Comparison of ENCODE assay signal across 8 cellular contexts in genomic region chr1:87329051-87329755, GRCh38. TPM values are rescaled to one million over a fixed set of nuclear protein-coding genes. Genes with fewer than 3 reads are reported as not detected.
DNase-seq lines count a peak whose midpoint lies in the region; ATAC-seq, FAIRE-seq and TF ChIP-seq lines count a peak whose summit lies in the region.

No MANE protein-coding gene starts in this region.

- no peaks in the 10 kb centered on the region for H3K27me3 ChIP-seq in RWPE2 (ENCODE audit: insufficient read depth, poor library complexity, severe bottlenecking)

- FAIRE-seq in HTR-8/SVneo (lab: Jason Lieb, UNC), result no peak

- H3K4me3 ChIP-seq in HFF-Myc (replicated peaks; ENCODE audit: low read depth, low read length) (peak overlapping the region; percentile 74), RWPE2 (ENCODE audit: severe bottlenecking) (peak overlapping the region; percentile 94)

- no peak for ATAC-seq in RWPE2 (ENCODE audit: low read depth)
- ATAC-seq in Right ventricle myocardium inferior, result peak; percentile 0
- no peak for ATAC-seq in GM19397 (IDR thresholded peaks at IDR 0.05; ENCODE audit: unreplicated experiment)

- H3K27ac ChIP-seq in RWPE2 (ENCODE audit: poor library complexity, severe bottlenecking), result peak overlapping the region; percentile 61

- no peaks in the 10 kb centered on the region for H3K9me3 ChIP-seq in RWPE2 (ENCODE audit: severe bottlenecking)

- peaks cover 21% of the 10 kb centered on the region for H3K36me3 ChIP-seq in RWPE2 (ENCODE audit: low read depth)

- TF ChIP-seq CTCF in HFF-Myc (IDR thresholded peaks at IDR 0.05; ENCODE audit: low read depth, low read length, missing control alignments) (no peak), RWPE2 (IDR thresholded peaks at IDR 0.05; ENCODE audit: poor library complexity, severe bottlenecking) (no peak)

- peaks cover 17% of the 10 kb centered on the region for H3K4me1 ChIP-seq in RWPE2 (ENCODE audit: insufficient read depth, poor library complexity, severe bottlenecking)

- intact Hi-C loops in Right ventricle myocardium inferior (cut with DNase I), result loop anchor here (5.0 to 10.0 kb wide), 4 partner anchors 197 to 934 kb away; partner anchors contain the start of gene ODF2L

- DNase-seq in C1 segment of cervical spinal cord (lab: John Stamatoyannopoulos, UW) (peak in 12 of 14 donors; percentile 29 to 72 (median 56)), HFF-Myc (ENCODE audit: extremely low read depth, low read depth) (no peak), RWPE2 (ENCODE audit: low spot score) (no peak), Right ventricle myocardium inferior (ENCODE audit: missing footprints) (peak; percentile 83), nucleus accumbens (lab: John Stamatoyannopoulos, UW) (peak in 40 of 56 donors; percentile 12 to 67 (median 49)), HTR-8/SVneo (ENCODE audit: insufficient read length, low spot score) (no peak)
- peak; percentile 12 for DNase-seq in activated naive CD8-positive, alpha-beta T cell treated with anti-CD3 and anti-CD28 coated beads, Interleukin-2, amount 50 U/mL, for 16 hours (ENCODE audit: low read depth, low spot score)

RNA-seq across cellular contexts. Expression of gene LMO4, which starts 0.5 kb away (rescaled TPM):
- 44.3 TPM for total RNA-seq in Right ventricle myocardium inferior

Comparison
In these comparisons a context has a peak if more than half of its experiments do, and no peak if none do; other contexts are left out.
1. DNase-seq: peak in C1 segment of cervical spinal cord (12 of 14), activated naive CD8-positive, alpha-beta T cell treated with anti-CD3 and anti-CD28 coated beads, Interleukin-2, amount 50 U/mL, for 16 hours (single experiment), Right ventricle myocardium inferior (single experiment) and nucleus accumbens (40 of 56); none in HFF-Myc (single experiment), RWPE2 (single experiment) and HTR-8/SVneo (single experiment).